Comparison of ENCODE assay signal across 8 cellular contexts in the genomic region with DNA sequence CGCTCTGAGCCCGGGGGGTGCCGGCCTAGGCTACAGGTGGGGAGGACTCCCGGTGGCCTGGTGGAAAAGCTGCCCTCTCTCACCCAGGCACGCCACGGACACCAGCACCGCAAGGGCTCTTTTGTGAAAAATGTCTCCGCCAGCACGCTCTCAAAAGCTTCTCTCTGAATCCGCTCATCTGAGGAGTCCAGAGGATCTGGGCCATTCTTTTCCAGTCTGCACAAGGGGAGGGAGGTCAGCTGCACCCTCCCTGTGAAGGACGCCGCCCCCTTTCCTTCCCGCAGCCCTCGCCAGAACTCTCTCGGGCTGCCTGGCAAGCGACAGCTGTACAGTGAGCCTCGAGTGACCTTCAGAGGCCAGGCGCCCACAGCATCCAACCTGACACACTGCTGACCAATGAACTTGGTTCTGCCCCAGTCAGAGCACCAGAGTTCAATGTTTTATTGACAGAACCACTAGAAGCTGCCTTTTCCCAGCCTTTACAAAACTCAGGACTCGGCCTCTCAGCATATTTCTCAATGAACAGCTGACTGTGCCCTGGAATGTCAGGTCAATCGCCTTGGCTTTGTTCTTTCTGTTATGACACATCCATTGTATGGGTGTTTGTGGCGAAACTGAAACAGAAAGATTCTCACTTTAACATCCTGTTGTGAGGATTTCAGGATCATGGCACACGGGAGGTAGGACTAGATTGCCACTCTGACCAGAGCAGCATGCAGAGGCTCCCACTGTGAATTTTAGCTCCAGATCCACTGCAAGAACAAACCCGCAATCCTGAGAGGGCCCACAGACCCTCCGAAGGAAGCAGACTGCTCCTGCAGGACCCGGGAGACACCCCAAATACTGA. TPM values are rescaled to one million over a fixed set of nuclear protein-coding genes. Genes with fewer than 3 reads are reported as not detected.
DNase-seq lines count a peak whose midpoint lies in the region; FAIRE-seq and TF ChIP-seq lines count a peak whose summit lies in the region.

No MANE protein-coding gene starts in this region.

- peaks cover 25% of the 10 kb centered on the region for H3K4me1 ChIP-seq in skeletal muscle satellite cell (ENCODE audit: control insufficient read depth, insufficient read depth, low read length)

- in situ Hi-C loops in GM13976 (cut with MboI; ENCODE audit: low sequenced_read_pairs, unreplicated experiment): no loop called here

- no peaks in the 10 kb centered on the region for H3K36me3 ChIP-seq in bronchial epithelial cell (ENCODE audit: control insufficient read depth, insufficient read depth, low read length)
- no peaks in the 10 kb centered on the region for H3K36me3 ChIP-seq in skeletal muscle satellite cell (ENCODE audit: insufficient read depth, low read length)

- peaks cover 7% of the 10 kb centered on the region for H3K36me3 Mint-ChIP-seq in activated naive CD4-positive, alpha-beta T cell treated with anti-CD3 and anti-CD28 coated beads for 36 hours (ENCODE audit: low read depth)
- peaks cover 0 to 4% (median 3%) of the 10 kb centered on the region in 3 donors for H3K36me3 Mint-ChIP-seq in immature natural killer cell

- peak overlapping the region; percentile 76 for H3K4me2 ChIP-seq in skeletal muscle satellite cell (ENCODE audit: low read length)

- H3K9me3 ChIP-seq in skeletal muscle satellite cell (replicated peaks; ENCODE audit: low read length): no peaks in the 10 kb centered on the region

- H3K27me3 Mint-ChIP-seq in activated naive CD4-positive, alpha-beta T cell treated with anti-CD3 and anti-CD28 coated beads for 36 hours (ENCODE audit: low read depth): no peaks in the 10 kb centered on the region
- H3K27me3 Mint-ChIP-seq in immature natural killer cell (ENCODE audit: low read depth in 3 of 3): peaks cover 0 to 3% (median 3%) of the 10 kb centered on the region in 3 donors

- TF ChIP-seq CTCF in bronchial epithelial cell (IDR thresholded peaks at IDR 0.05; ENCODE audit: insufficient read depth, low read length, severe bottlenecking) (no peak), GM13976 (IDR thresholded peaks at IDR 0.05; ENCODE audit: borderline replicate concordance, control extremely low read depth, extremely low read depth, insufficient read depth, missing control alignments) (no peak)

- peak overlapping the region; percentile 61 for H3K9ac ChIP-seq in skeletal muscle satellite cell (ENCODE audit: low read depth, low read length)

- no peak for DNase-seq in activated naive CD4-positive, alpha-beta T cell treated with anti-CD3 and anti-CD28 coated beads for 36 hours
- no peak for DNase-seq in activated naive CD4-positive, alpha-beta T cell (lab: John Stamatoyannopoulos, UW)
- DNase-seq in NCI-H2227 (lab: John Stamatoyannopoulos, UW; ENCODE audit: unreplicated experiment) (peak; percentile 37), bronchial epithelial cell (ENCODE audit: low read depth) (peak; percentile 85), immature natural killer cell (peak in 1 of 3 donors; percentile 25), SHP77 treated with DMSO at 0.1 percent for 48 hours (lab: John Stamatoyannopoulos, UW) (no peak), GM13976 (ENCODE audit: low spot score) (no peak)

- peaks cover 3% of the 10 kb centered on the region for H3K9me3 Mint-ChIP-seq in activated naive CD4-positive, alpha-beta T cell treated with anti-CD3 and anti-CD28 coated beads for 36 hours
- H3K9me3 Mint-ChIP-seq in immature natural killer cell: no peaks in the 10 kb centered on the region

- H3K4me3 ChIP-seq in bronchial epithelial cell (ENCODE audit: low read depth, low read length) (no peak overlapping the region), skeletal muscle satellite cell (ENCODE audit: low read length) (peak overlapping the region; percentile 51)

- peak overlapping the region; percentile 80 for H3K27ac Mint-ChIP-seq in activated naive CD4-positive, alpha-beta T cell treated with anti-CD3 and anti-CD28 coated beads for 36 hours
- H3K27ac Mint-ChIP-seq in immature natural killer cell: peak overlapping the region; percentile 76 to 89 (median 85)

- H3K27me3 ChIP-seq in bronchial epithelial cell (ENCODE audit: control insufficient read depth, insufficient read depth, low read length) (no peaks in the 10 kb centered on the region), skeletal muscle satellite cell (ENCODE audit: control insufficient read depth, insufficient read depth, low read length) (peaks cover 30% of the 10 kb centered on the region)

- H3K4me3 Mint-ChIP-seq in activated naive CD4-positive, alpha-beta T cell treated with anti-CD3 and anti-CD28 coated beads for 36 hours: peak overlapping the region; percentile 75
- H3K4me3 Mint-ChIP-seq in immature natural killer cell: peak overlapping the region; percentile 78 to 91 (median 88)

- CTCF ChIA-PET in activated naive CD4-positive, alpha-beta T cell treated with anti-CD3 and anti-CD28 coated beads for 36 hours (lab: Charles Lee): interaction anchor here (1.0 to 2.2 kb wide), 9 partner anchors 11 to 85 kb away, joined by 3 to 7 read pairs (median 5); no protein-coding TSS in a partner anchor

- FAIRE-seq in bronchial epithelial cell (lab: Jason Lieb, UNC): peak; percentile 23

- intact Hi-C loops in activated naive CD4-positive, alpha-beta T cell treated with anti-CD3 and anti-CD28 coated beads for 36 hours (cut with micrococcal nuclease): loop anchor here (1.0 kb wide), 2 partner anchors 15 to 23 kb away; no protein-coding TSS in a partner anchor

- H3K4me1 Mint-ChIP-seq in activated naive CD4-positive, alpha-beta T cell treated with anti-CD3 and anti-CD28 coated beads for 36 hours (ENCODE audit: low read depth): peaks cover 80% of the 10 kb centered on the region
- H3K4me1 Mint-ChIP-seq in immature natural killer cell: peaks cover 52 to 63% of the 10 kb centered on the region in 2 donors

RNA-seq across cellular contexts. Expression of gene SERPINB9, which starts 26.7 kb away (rescaled TPM):
- 10 to 100 TPM; 72.2 to 75.8 TPM for total RNA-seq in activated naive CD4-positive, alpha-beta T cell treated with anti-CD3 and anti-CD28 coated beads for 36 hours
- total RNA-seq in bronchial epithelial cell: 0.79 and 2.3 TPM in 2 replicates
- polyA plus RNA-seq in immature natural killer cell: 10 to 100 TPM; 20.7 to 50.4 (median 21.7) TPM
- total RNA-seq in skeletal muscle satellite cell (2012; rRNA removed): 0.22 and 0.25 TPM in 2 replicates

RNA-seq across cellular contexts. Expression of gene SERPINB1, which starts 34.8 kb away (rescaled TPM):
- 100 to 1,000 TPM; 200 to 208 TPM for total RNA-seq in activated naive CD4-positive, alpha-beta T cell treated with anti-CD3 and anti-CD28 coated beads for 36 hours
- 142 and 372 TPM in 2 replicates for total RNA-seq in bronchial epithelial cell
- polyA plus RNA-seq in immature natural killer cell: 100 to 1,000 TPM; 108 to 164 (median 162) TPM
- total RNA-seq in skeletal muscle satellite cell (2012; rRNA removed): 7.6 and 14.4 TPM in 2 replicates

Comparison
In these comparisons a context has a peak if more than half of its experiments do, and no peak if none do; other contexts are left out.
1. DNase-seq: peak in NCI-H2227 (single experiment) and bronchial epithelial cell (single experiment); none in activated naive CD4-positive, alpha-beta T cell treated with anti-CD3 and anti-CD28 coated beads for 36 hours (single experiment), activated naive CD4-positive, alpha-beta T cell (0 of 4), SHP77 treated with DMSO at 0.1 percent for 48 hours (single experiment) and GM13976 (single experiment).
2. RNA of gene SERPINB9, which starts 26.7 kb away (total RNA-seq): 72.2 to 75.8 TPM in activated naive CD4-positive, alpha-beta T cell treated with anti-CD3 and anti-CD28 coated beads for 36 hours; 0.79 to 2.3 TPM in bronchial epithelial cell; every median in the first group is over 10 times any median in the second.